ENCODE assay signal across 13 cellular contexts in genomic region chr7:114930107-114930521, GRCh38. TPM values are rescaled to one million over a fixed set of nuclear protein-coding genes. Genes with fewer than 3 reads are reported as not detected.
DNase-seq lines count a peak whose midpoint lies in the region; ATAC-seq and TF ChIP-seq lines count a peak whose summit lies in the region.
"Had no signal": no experiment of that assay in that cellular context is flagged by ENCODE, and none has a peak within 500 bp of the region (broad histone marks: within the 10 kb centered on the region; RNA-seq: fewer than 3 reads in every experiment).

No MANE protein-coding gene starts in this region.

- H3F3A ChIP-seq in smooth muscle cell (ENCODE audit: low read depth) = no peaks in the 10 kb centered on the region

- H3K9ac ChIP-seq in OCI-LY3 (ENCODE audit: low read length) (peak overlapping the region; percentile 91), smooth muscle cell (ENCODE audit: low read depth) (no peak overlapping the region)

- H3K27ac ChIP-seq in OCI-LY3 (ENCODE audit: low read length) (peak overlapping the region; percentile 96), smooth muscle cell (ENCODE audit: low read depth) (peak overlapping the region; percentile 79)
- H3K27ac ChIP-seq: right lobe of liver had no signal

- no peaks in the 10 kb centered on the region for H3K9me3 ChIP-seq in OCI-LY3 (ENCODE audit: insufficient read depth, low read length)
- H3K9me3 ChIP-seq in smooth muscle cell (replicated peaks; ENCODE audit: low read depth) = no peaks in the 10 kb centered on the region
- H3K9me3 ChIP-seq: right lobe of liver had no signal

- H3K79me2 ChIP-seq in OCI-LY3 (ENCODE audit: low read length) = peaks cover 98% of the 10 kb centered on the region
- peaks cover 83% of the 10 kb centered on the region for H3K79me2 ChIP-seq in smooth muscle cell (ENCODE audit: low read depth)

- H3K4me3 ChIP-seq in GM12864 (ENCODE audit: low read depth, low read length) = peak overlapping the region; percentile 38
- peak overlapping the region; percentile 65 for H3K4me3 ChIP-seq in OCI-LY3 (ENCODE audit: low read length)
- H3K4me3 ChIP-seq in smooth muscle cell = no peak overlapping the region
- H3K4me3 ChIP-seq: right lobe of liver had no signal

- ATAC-seq in left ventricle myocardium superior = peak; percentile 65
- no peak for ATAC-seq in GM19328 (IDR thresholded peaks at IDR 0.05; ENCODE audit: unreplicated experiment)

- intact Hi-C loops in left ventricle myocardium superior (cut with micrococcal nuclease) = no loop called here
- intact Hi-C loops in head of caudate nucleus (cut with DNase I) = no loop called here

- H2AFZ ChIP-seq in OCI-LY3 (ENCODE audit: low read depth, low read length) = no peak overlapping the region
- no peak overlapping the region for H2AFZ ChIP-seq in smooth muscle cell (ENCODE audit: low read depth)

- H3K36me3 ChIP-seq in OCI-LY3 (replicated peaks; ENCODE audit: low read depth, low read length) = peaks cover 20% of the 10 kb centered on the region
- no peaks in the 10 kb centered on the region for H3K36me3 ChIP-seq in smooth muscle cell (ENCODE audit: low read depth)
- H3K36me3 ChIP-seq: right lobe of liver had no signal

- WGBS in smooth muscle cell (ENCODE audit: low lambda C conversion rate) = 10% methylated on average over 3 of the region's 3 CpGs

- no peaks in the 10 kb centered on the region for H3K27me3 ChIP-seq in OCI-LY3 (ENCODE audit: low read depth, low read length)
- no peaks in the 10 kb centered on the region for H3K27me3 ChIP-seq in smooth muscle cell (ENCODE audit: low read depth)
- H3K27me3 ChIP-seq: right lobe of liver had no signal

- H4K20me1 ChIP-seq in OCI-LY3 (ENCODE audit: insufficient read depth, low read length) = 0 out of 2 replicates have a peak, but pooled peaks cover 7% of the 10 kb centered on the region
- H4K20me1 ChIP-seq in smooth muscle cell (ENCODE audit: low read depth) = peaks cover 9% of the 10 kb centered on the region

- H3K4me2 ChIP-seq in OCI-LY3 (ENCODE audit: low read length) = peak overlapping the region; percentile 87
- H3K4me2 ChIP-seq in smooth muscle cell = peak overlapping the region; percentile 69

- peaks cover 94% of the 10 kb centered on the region for H3K4me1 ChIP-seq in OCI-LY3 (ENCODE audit: low read length)
- peaks cover 15% of the 10 kb centered on the region for H3K4me1 ChIP-seq in smooth muscle cell (ENCODE audit: low read depth)

- TF ChIP-seq CTCF in GM12864 (IDR thresholded peaks at IDR 0.05; ENCODE audit: low read depth, low read length, missing control alignments) = no peak
- TF ChIP-seq CTCF in OCI-LY3 (IDR thresholded peaks at IDR 0.05; ENCODE audit: low read depth, low read length) = no peak
- no peak for TF ChIP-seq CTCF in smooth muscle cell (IDR thresholded peaks at IDR 0.05; ENCODE audit: borderline replicate concordance, insufficient read depth, poor library complexity, severe bottlenecking)

- DNase-seq in GM12864 (ENCODE audit: low read depth) = no peak
- no peak for DNase-seq in left ventricle myocardium superior
- no peak for DNase-seq in smooth muscle cell (lab: John Stamatoyannopoulos, UW; ENCODE audit: unreplicated experiment)
- no peak for DNase-seq in head of caudate nucleus
- no peak for DNase-seq in NK-92 (lab: John Stamatoyannopoulos, UW; ENCODE audit: unreplicated experiment)
- DNase-seq in activated CD4-positive, alpha-beta T cell treated with anti-CD3 and anti-CD28 coated beads for 1 hour = no peak
- DNase-seq: CD8-positive, alpha-beta T cell; natural killer cell; NCI-H2107; right lobe of liver; SW 1271 had no signal

RNA-seq across cellular contexts. Expression of gene MDFIC, which starts 8.2 kb away (rescaled TPM):
- total RNA-seq in left ventricle myocardium superior = 19.9 TPM
- total RNA-seq in smooth muscle cell = 36.9 and 37.0 TPM in 2 replicates
- polyA plus RNA-seq in smooth muscle cell = 17.5 and 18.4 TPM in 2 replicates
